In genomic region chr17:42436401-42436800, GRCh38 we compare ENCODE assay signal across 13 cellular contexts. TPM values are rescaled to one million over a fixed set of nuclear protein-coding genes. Genes with fewer than 3 reads are reported as not detected.
DNase-seq lines count a peak whose midpoint lies in the region; ATAC-seq and TF ChIP-seq lines count a peak whose summit lies in the region.
"Had no signal": no experiment of that assay in that cellular context is flagged by ENCODE, and none has a peak within 500 bp of the region (broad histone marks: within the 10 kb centered on the region; RNA-seq: fewer than 3 reads in every experiment).

No MANE protein-coding gene starts in this region.

- intact Hi-C loops in activated naive CD4-positive, alpha-beta T cell treated with anti-CD3 and anti-CD28 coated beads for 36 hours (cut with micrococcal nuclease): no loop called here

- peaks cover 10% of the 10 kb centered on the region for H3K4me1 ChIP-seq in RWPE2 (ENCODE audit: insufficient read depth, poor library complexity, severe bottlenecking)

- TF ChIP-seq CTCF in AG10803 (conservative IDR thresholded peaks at IDR 0.05; ENCODE audit: low read length): no peak
- no peak for TF ChIP-seq CTCF in RWPE2 (IDR thresholded peaks at IDR 0.05; ENCODE audit: poor library complexity, severe bottlenecking)
- TF ChIP-seq CTCF in fibroblast of pulmonary artery (IDR thresholded peaks at IDR 0.05; ENCODE audit: low read length, missing control alignments): no peak

- H3K9me3 ChIP-seq in RWPE2 (ENCODE audit: severe bottlenecking): no peaks in the 10 kb centered on the region

- DNase-seq in AG10803 (ENCODE audit: low read depth) (peak; percentile 99), RWPE2 (ENCODE audit: low spot score) (no peak), fibroblast of pulmonary artery (ENCODE audit: low read depth) (peak; percentile 99), pulmonary artery endothelial cell (ENCODE audit: low read depth, low spot score) (peak; percentile 90), OCI-M1 (lab: John Stamatoyannopoulos, UW) (no peak), DMS153 treated with DMSO at 0.1 percent for 48 hours (lab: John Stamatoyannopoulos, UW; ENCODE audit: unreplicated experiment) (no peak)
- DNase-seq in activated naive CD4-positive, alpha-beta T cell treated with anti-CD3 and anti-CD28 coated beads for 36 hours: no peak
- no peak for DNase-seq in activated CD4-positive, alpha-beta T cell treated with anti-CD3 and anti-CD28 coated beads, Interleukin-2, amount 50 U/mL, for 4 hours
- DNase-seq: Calu3; cerebellar nuclear complex; naive B cell; NCI-H2081; stimulated activated naive CD4-positive, alpha-beta T cell treated with Interleukin-2 at 50 U/mL for 16 hours had no signal

- no peak overlapping the region for H3K4me3 Mint-ChIP-seq in activated naive CD4-positive, alpha-beta T cell treated with anti-CD3 and anti-CD28 coated beads for 36 hours
- H3K4me3 Mint-ChIP-seq: naive B cell had no signal

- CTCF ChIA-PET in activated naive CD4-positive, alpha-beta T cell treated with anti-CD3 and anti-CD28 coated beads for 36 hours (lab: Charles Lee): interaction anchor here (1.2 to 1.3 kb wide), 3 partner anchors 8 to 94 kb away, joined by 3 to 6 read pairs (median 4); no protein-coding TSS in a partner anchor

- H3K4me3 ChIP-seq in AG10803 (ENCODE audit: low read length) (no peak overlapping the region), RWPE2 (ENCODE audit: severe bottlenecking) (no peak overlapping the region), fibroblast of pulmonary artery (replicated peaks; ENCODE audit: low read depth, low read length) (no peak overlapping the region)

- peaks cover under 1% of the 10 kb centered on the region for H3K4me1 Mint-ChIP-seq in activated naive CD4-positive, alpha-beta T cell treated with anti-CD3 and anti-CD28 coated beads for 36 hours (ENCODE audit: low read depth)

- H3K9me3 Mint-ChIP-seq in activated naive CD4-positive, alpha-beta T cell treated with anti-CD3 and anti-CD28 coated beads for 36 hours: no peaks in the 10 kb centered on the region
- H3K9me3 Mint-ChIP-seq: naive B cell had no signal

- peaks cover 2% of the 10 kb centered on the region for H3K27me3 Mint-ChIP-seq in activated naive CD4-positive, alpha-beta T cell treated with anti-CD3 and anti-CD28 coated beads for 36 hours (ENCODE audit: low read depth)
- H3K27me3 Mint-ChIP-seq: naive B cell had no signal

- no peaks in the 10 kb centered on the region for H3K36me3 Mint-ChIP-seq in activated naive CD4-positive, alpha-beta T cell treated with anti-CD3 and anti-CD28 coated beads for 36 hours (ENCODE audit: low read depth)
- H3K36me3 Mint-ChIP-seq: naive B cell had no signal

- peak; percentile 92 for ATAC-seq in RWPE2 (ENCODE audit: low read depth)

- no peaks in the 10 kb centered on the region for H3K27me3 ChIP-seq in RWPE2 (ENCODE audit: insufficient read depth, poor library complexity, severe bottlenecking)

- H3K27ac ChIP-seq in RWPE2 (ENCODE audit: poor library complexity, severe bottlenecking): peak overlapping the region; percentile 51

- no peak overlapping the region for H3K27ac Mint-ChIP-seq in activated naive CD4-positive, alpha-beta T cell treated with anti-CD3 and anti-CD28 coated beads for 36 hours

- H3K36me3 ChIP-seq in RWPE2 (ENCODE audit: low read depth): no peaks in the 10 kb centered on the region

RNA-seq across cellular contexts. Expression of gene CAVIN1, which starts 13.3 kb away (rescaled TPM):
- 817 and 880 TPM in 2 replicates for total RNA-seq in pulmonary artery endothelial cell
- total RNA-seq in activated naive CD4-positive, alpha-beta T cell treated with anti-CD3 and anti-CD28 coated beads for 36 hours: under 1 TPM; 0.64 to 0.67 TPM

RNA-seq across cellular contexts. Expression of gene ATP6V0A1, which starts 22.3 kb away (rescaled TPM):
- 20.8 and 21.9 TPM in 2 replicates for total RNA-seq in pulmonary artery endothelial cell
- 10 to 100 TPM in 1 of 2 experiments, 1 to 10 TPM in 1; 9.9 to 10.3 TPM for total RNA-seq in activated naive CD4-positive, alpha-beta T cell treated with anti-CD3 and anti-CD28 coated beads for 36 hours

RNA-seq across cellular contexts. Expression of gene STAT3, which starts 48.2 kb away (rescaled TPM):
- total RNA-seq in pulmonary artery endothelial cell: 99.0 and 132 TPM in 2 replicates
- 100 to 1,000 TPM; 404 to 408 TPM for total RNA-seq in activated naive CD4-positive, alpha-beta T cell treated with anti-CD3 and anti-CD28 coated beads for 36 hours

Comparison
In these comparisons a context has a peak if more than half of its experiments do, and no peak if none do; other contexts are left out.
1. DNase-seq: peak in AG10803 (single experiment), fibroblast of pulmonary artery (single experiment) and pulmonary artery endothelial cell (single experiment); none in RWPE2 (single experiment), OCI-M1 (single experiment), DMS153 treated with DMSO at 0.1 percent for 48 hours (single experiment), activated naive CD4-positive, alpha-beta T cell treated with anti-CD3 and anti-CD28 coated beads for 36 hours (single experiment) and activated CD4-positive, alpha-beta T cell treated with anti-CD3 and anti-CD28 coated beads, Interleukin-2, amount 50 U/mL, for 4 hours (0 of 2).
2. RNA of gene CAVIN1, which starts 13.3 kb away (total RNA-seq): 817 to 880 TPM in pulmonary artery endothelial cell; 0.64 to 0.67 TPM in activated naive CD4-positive, alpha-beta T cell treated with anti-CD3 and anti-CD28 coated beads for 36 hours; every median in the first group is over 100 times any median in the second.